ENCODE assay signal across 13 cellular contexts in genomic region chr10:21572578-21572977, GRCh38. TPM values are rescaled to one million over a fixed set of nuclear protein-coding genes. Genes with fewer than 3 reads are reported as not detected.
DNase-seq lines count a peak whose midpoint lies in the region; FAIRE-seq and TF ChIP-seq lines count a peak whose summit lies in the region.
"Had no signal": no experiment of that assay in that cellular context is flagged by ENCODE, and none has a peak within 500 bp of the region (broad histone marks: within the 10 kb centered on the region; RNA-seq: fewer than 3 reads in every experiment).

No MANE protein-coding gene starts in this region.

- no peak overlapping the region for H2BK120ac ChIP-seq in mesenchymal stem cell (ENCODE audit: low read depth, low read length)

- H3K9me3 ChIP-seq in mesenchymal stem cell (ENCODE audit: control insufficient read depth, low read length) (no peaks in the 10 kb centered on the region), tibial artery (no peaks in the 10 kb centered on the region), esophagus muscularis mucosa (no peaks in the 10 kb centered on the region)
- no peaks in the 10 kb centered on the region for H3K9me3 ChIP-seq in CD8-positive, alpha-beta memory T cell (ENCODE audit: low read length)
- H3K9me3 ChIP-seq: pancreas had no signal

- peaks cover 4 to 49% (median 14%) of the 10 kb centered on the region in 3 donors for H3K36me3 Mint-ChIP-seq in CD8-positive, alpha-beta memory T cell

- no peaks in the 10 kb centered on the region for H3K27me3 ChIP-seq in mesenchymal stem cell (ENCODE audit: control insufficient read depth in 1 of 2, insufficient read depth in 1 of 2, low read length in 2 of 2)
- H3K27me3 ChIP-seq in tibial artery = no peaks in the 10 kb centered on the region
- no peaks in the 10 kb centered on the region for H3K27me3 ChIP-seq in CD8-positive, alpha-beta memory T cell (ENCODE audit: insufficient read depth, low read length, poor library complexity, severe bottlenecking)
- no peaks in the 10 kb centered on the region for H3K27me3 ChIP-seq in esophagus muscularis mucosa
- H3K27me3 ChIP-seq: pancreas had no signal

- H4K8ac ChIP-seq in mesenchymal stem cell (ENCODE audit: low read length) = no peak overlapping the region

- no peak overlapping the region for H3K27ac Mint-ChIP-seq in CD8-positive, alpha-beta memory T cell

- H3K4me1 ChIP-seq in mesenchymal stem cell (ENCODE audit: control insufficient read depth, insufficient read depth, low read depth, low read length) (peaks cover 1% of the 10 kb centered on the region), tibial artery (peaks cover 0 to 30% (median 12%) of the 10 kb centered on the region in 4 donors), esophagus muscularis mucosa (peaks cover 25 to 44% (median 29%) of the 10 kb centered on the region in 4 donors)
- H3K4me1 ChIP-seq in CD8-positive, alpha-beta memory T cell (ENCODE audit: insufficient read depth, low read length) = peaks cover 18% of the 10 kb centered on the region

- WGBS in mesenchymal stem cell = 88% methylated on average over 1 of the region's 3 CpGs
- 45% methylated on average over 3 of the region's 3 CpGs for WGBS in esophagus muscularis mucosa

- TF ChIP-seq EP300 in esophagus muscularis mucosa (IDR thresholded peaks at IDR 0.05) = no peak

- H3K23ac ChIP-seq in mesenchymal stem cell (ENCODE audit: low read length in 2 of 2) = no peak overlapping the region

- no peak overlapping the region for H2BK5ac ChIP-seq in mesenchymal stem cell (ENCODE audit: low read depth, low read length, poor library complexity, severe bottlenecking)

- H3K14ac ChIP-seq in mesenchymal stem cell (ENCODE audit: low read length in 2 of 2) = no peak overlapping the region

- DNase-seq in NCI-H226 (peak; percentile 27), mesenchymal stem cell (peak; percentile 28), tibial artery (peak; percentile 71 to 76), esophagus muscularis mucosa (ENCODE audit: extremely low spot score) (no peak), NCI-H1694 treated with DMSO at 0.1 percent for 48 hours (lab: John Stamatoyannopoulos, UW) (no peak)
- no peak for DNase-seq in CD8-positive, alpha-beta memory T cell
- DNase-seq: activated CD4-positive, CD25-positive, alpha-beta regulatory T cell; Calu3; caudate nucleus; NCI-H187 treated with DMSO at 0.1 percent for 48 hours; pancreas; substantia nigra had no signal

- no peak overlapping the region for H2AK5ac ChIP-seq in mesenchymal stem cell (ENCODE audit: low read length, severe bottlenecking)

- H2BK15ac ChIP-seq in mesenchymal stem cell (ENCODE audit: low read depth, poor library complexity, severe bottlenecking) = no peak overlapping the region

- FAIRE-seq in endometrium (lab: Jason Lieb, UNC) = peak; percentile 37

- no peak for TF ChIP-seq POLR2A in esophagus muscularis mucosa (IDR thresholded peaks at IDR 0.05; ENCODE audit: low read depth)

- H3K27me3 Mint-ChIP-seq in CD8-positive, alpha-beta memory T cell = no peaks in the 10 kb centered on the region

- POLR2A ChIA-PET in CD8-positive, alpha-beta memory T cell (lab: Charles Lee) = no interaction called here

- intact Hi-C loops in tibial artery (cut with DNase I; ENCODE audit: low total_unique reads) (no loop called here), esophagus muscularis mucosa (cut with DNase I) (no loop called here)

- H3K79me1 ChIP-seq in mesenchymal stem cell (replicated peaks; ENCODE audit: low read length, poor library complexity, severe bottlenecking) = peaks cover 4% of the 10 kb centered on the region

- peak overlapping the region; percentile 38 for H3K9ac ChIP-seq in mesenchymal stem cell (ENCODE audit: low read length)

- no peak overlapping the region for H3K4me2 ChIP-seq in mesenchymal stem cell (ENCODE audit: low read length, poor library complexity, severe bottlenecking)

- H3K9me3 Mint-ChIP-seq in CD8-positive, alpha-beta memory T cell = no peaks in the 10 kb centered on the region

- H2AFZ ChIP-seq in mesenchymal stem cell (ENCODE audit: low read depth, low read length) = no peak overlapping the region

- H3K4ac ChIP-seq in mesenchymal stem cell (ENCODE audit: low read depth in 1 of 2, low read length in 2 of 2) = no peak overlapping the region

- peaks cover 44 to 78% (median 73%) of the 10 kb centered on the region in 3 donors for H3K4me1 Mint-ChIP-seq in CD8-positive, alpha-beta memory T cell

- H3K36me3 ChIP-seq in mesenchymal stem cell (ENCODE audit: control insufficient read depth in 1 of 2, insufficient read depth in 2 of 2, low read depth in 1 of 2, low read length in 2 of 2) (peaks cover 0 to 9% of the 10 kb centered on the region in 2 experiments), tibial artery (no peaks in the 10 kb centered on the region), esophagus muscularis mucosa (no peaks in the 10 kb centered on the region)
- no peaks in the 10 kb centered on the region for H3K36me3 ChIP-seq in CD8-positive, alpha-beta memory T cell (ENCODE audit: insufficient read depth, low read length)
- H3K36me3 ChIP-seq: pancreas had no signal

- H3K18ac ChIP-seq in mesenchymal stem cell (ENCODE audit: low read depth in 1 of 2, low read length in 2 of 2) = no peak overlapping the region

- no peak overlapping the region for H3K4me3 ChIP-seq in mesenchymal stem cell (ENCODE audit: insufficient read depth in 1 of 2, low read depth in 1 of 2, low read length in 2 of 2)
- H3K4me3 ChIP-seq in tibial artery = no peak overlapping the region
- no peak overlapping the region for H3K4me3 ChIP-seq in CD8-positive, alpha-beta memory T cell (ENCODE audit: low read length)
- no peak overlapping the region for H3K4me3 ChIP-seq in esophagus muscularis mucosa
- H3K4me3 ChIP-seq: pancreas had no signal

- no peak overlapping the region for H3K4me3 Mint-ChIP-seq in CD8-positive, alpha-beta memory T cell

- TF ChIP-seq CTCF in tibial artery (IDR thresholded peaks at IDR 0.05) (no peak), esophagus muscularis mucosa (IDR thresholded peaks at IDR 0.05) (no peak)

- H2BK12ac ChIP-seq in mesenchymal stem cell (ENCODE audit: low read length in 2 of 2) = no peak overlapping the region

- no peak overlapping the region for H4K91ac ChIP-seq in mesenchymal stem cell (ENCODE audit: low read length)

- CTCF ChIA-PET in CD8-positive, alpha-beta memory T cell (lab: Charles Lee) = no interaction called here

- H3K27ac ChIP-seq in mesenchymal stem cell (ENCODE audit: low read length, poor library complexity, severe bottlenecking) (no peak overlapping the region), tibial artery (peak overlapping the region in 1 of 2 donors; percentile 2), esophagus muscularis mucosa (replicated peaks in 1 of 4) (no peak overlapping the region)
- H3K27ac ChIP-seq in CD8-positive, alpha-beta memory T cell (ENCODE audit: low read depth, low read length) = no peak overlapping the region
- H3K27ac ChIP-seq: pancreas had no signal

RNA-seq across cellular contexts. Expression of gene MLLT10, which starts 38.5 kb away (rescaled TPM):
- 29.2 TPM for polyA plus RNA-seq in mesenchymal stem cell (2013, experiment 1 of 2)
- 30.7 TPM for polyA plus RNA-seq in mesenchymal stem cell (2013, experiment 2 of 2)
- total RNA-seq in CD8-positive, alpha-beta memory T cell = 10 to 100 TPM; 35.6 to 37.2 TPM
- 7.4 TPM for polyA plus RNA-seq in CD8-positive, alpha-beta memory T cell
- total RNA-seq in esophagus muscularis mucosa = 10 to 100 TPM; 23.5 to 39.7 (median 30.2) TPM

RNA-seq across cellular contexts. Expression of gene SKIDA1, which starts 47.1 kb away (rescaled TPM):
- 1.8 TPM for polyA plus RNA-seq in mesenchymal stem cell (2013, experiment 1 of 2)
- 1.8 TPM for polyA plus RNA-seq in mesenchymal stem cell (2013, experiment 2 of 2)
- total RNA-seq in CD8-positive, alpha-beta memory T cell = under 1 TPM; 0.24 to 0.35 TPM
- polyA plus RNA-seq in CD8-positive, alpha-beta memory T cell = 0.20 TPM
- total RNA-seq in esophagus muscularis mucosa = 1 to 10 TPM in 3 of 4 donors, under 1 TPM in 1; 0.50 to 2.9 (median 1.2) TPM

Comparison
In these comparisons a context has a peak if more than half of its experiments do, and no peak if none do; other contexts are left out.
1. DNase-seq: peak in NCI-H226 (single experiment), mesenchymal stem cell (single experiment) and tibial artery (2 of 2); none in CD8-positive, alpha-beta memory T cell (0 of 5), esophagus muscularis mucosa (single experiment) and NCI-H1694 treated with DMSO at 0.1 percent for 48 hours (single experiment).